32 cellular contexts compared by ENCODE assay signal in the genomic region with DNA sequence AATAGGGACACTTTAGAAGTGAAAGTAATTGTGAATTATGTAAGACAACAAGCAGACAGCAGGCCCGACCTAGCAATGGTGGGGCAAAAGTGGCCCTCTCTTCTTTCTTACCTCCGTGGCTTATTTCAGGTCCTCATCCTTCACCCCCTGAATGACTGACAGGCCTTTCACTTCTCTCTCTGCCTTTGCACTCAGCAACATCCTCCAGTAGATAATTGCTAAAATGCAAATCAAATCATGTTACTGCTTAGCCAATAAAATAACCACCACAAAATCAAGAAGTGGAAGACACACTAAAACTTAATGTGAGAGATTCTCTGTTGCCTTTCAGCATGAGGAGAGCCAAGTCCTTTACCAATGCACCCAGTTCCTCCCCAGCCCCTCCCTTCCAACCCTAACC.
"Had no signal": no experiment of that assay in that cellular context is flagged by ENCODE, and none has a peak within 500 bp of the region (broad histone marks: within the 10 kb centered on the region; RNA-seq: fewer than 3 reads in every experiment).

No MANE protein-coding gene starts in this region.

- H3K4me1 ChIP-seq: adrenal gland, SJCRH30 had no signal

- H3K27me3 ChIP-seq: adrenal gland, SJCRH30 had no signal

- H3K4me3 Mint-ChIP-seq: activated CD4-positive, alpha-beta T cell treated with anti-CD3 and anti-CD28 coated beads, Interleukin-2, amount 10 ng/mL, durations not matched to agents 24 days and 14 days; activated naive CD4-positive, alpha-beta T cell treated with anti-CD3 and anti-CD28 coated beads for 36 hours; activated T-cell treated with anti-CD3 and anti-CD28 coated beads, Interleukin-2, amount 50 U/mL, for 4 hours; activated T-helper 1 cell treated with anti-CD3 and anti-CD28 coated beads, Interleukin-12 subunit alpha, Interleukin-12 subunit beta, Interleukin-2, Interleukin-4 antibody, amounts not matched to agents 30 ng/mL and 10 ng/mL and 1 ng/mL, durations not matched to agents 14 hours and 24 hours and 36 hours; brain; IgD-negative memory B cell had no signal

- H3K9me3 ChIP-seq: adrenal gland, SJCRH30 had no signal

- H3K36me3 ChIP-seq: adrenal gland, SJCRH30 had no signal

- H3K27ac Mint-ChIP-seq: activated CD4-positive, alpha-beta T cell treated with anti-CD3 and anti-CD28 coated beads, Interleukin-2, amount 10 ng/mL, durations not matched to agents 24 days and 14 days; activated naive CD4-positive, alpha-beta T cell treated with anti-CD3 and anti-CD28 coated beads for 36 hours; activated naive CD4-positive, alpha-beta T cell treated with anti-CD3 and anti-CD28 coated beads, Interleukin-2, amount 50 U/mL, for 72 hours; activated T-helper 1 cell treated with anti-CD3 and anti-CD28 coated beads, Interleukin-12 subunit alpha, Interleukin-12 subunit beta, Interleukin-2, Interleukin-4 antibody, amounts not matched to agents 30 ng/mL and 10 ng/mL and 1 ng/mL, durations not matched to agents 14 hours and 24 hours and 36 hours; brain; IgD-negative memory B cell had no signal

- H3K4me3 ChIP-seq: adrenal gland, SJCRH30, SK-N-MC had no signal

- H3K9me3 Mint-ChIP-seq: activated CD4-positive, alpha-beta T cell treated with anti-CD3 and anti-CD28 coated beads, Interleukin-2, amount 10 ng/mL, durations not matched to agents 24 days and 14 days; activated naive CD4-positive, alpha-beta T cell treated with anti-CD3 and anti-CD28 coated beads for 36 hours; activated T-cell treated with anti-CD3 and anti-CD28 coated beads, Interleukin-2, amount 50 U/mL, for 4 hours; activated T-helper 1 cell treated with anti-CD3 and anti-CD28 coated beads, Interleukin-12 subunit alpha, Interleukin-12 subunit beta, Interleukin-2, Interleukin-4 antibody, amounts not matched to agents 30 ng/mL and 10 ng/mL and 1 ng/mL, durations not matched to agents 14 hours and 24 hours and 36 hours had no signal

- H3K36me3 Mint-ChIP-seq: activated naive CD4-positive, alpha-beta T cell treated with anti-CD3 and anti-CD28 coated beads, Interleukin-2, amount 50 U/mL, for 72 hours; brain had no signal

- ATAC-seq: activated naive CD4-positive, alpha-beta T cell treated with anti-CD3 and anti-CD28 coated beads, Interleukin-2, amount 50 U/mL, for 72 hours; activated T-cell treated with anti-CD3 and anti-CD28 coated beads, Interleukin-2, amount 50 U/mL, for 4 hours had no signal

- H3K4me1 Mint-ChIP-seq: activated CD4-positive, alpha-beta T cell treated with anti-CD3 and anti-CD28 coated beads, Interleukin-2, amount 10 ng/mL, durations not matched to agents 24 days and 14 days; IgD-negative memory B cell had no signal

- H3K27ac ChIP-seq: adrenal gland, SJCRH30, SK-N-MC had no signal

- DNase-seq: activated CD4-positive, alpha-beta T cell treated with anti-CD3 and anti-CD28 coated beads, Interleukin-2, amount 10 ng/mL, durations not matched to agents 24 days and 14 days; activated CD4-positive, alpha-beta T cell treated with anti-CD3 and anti-CD28 coated beads, Interleukin-2, amount 50 U/mL, for 4 hours; activated CD8-positive, alpha-beta memory T cell treated with anti-CD3 and anti-CD28 coated beads, Interleukin-2, amount 50 U/mL, for 4 hours; activated gamma-delta T cell treated with Interleukin-2 at 50 U/mL for 16 hours; activated naive CD4-positive, alpha-beta T cell treated with anti-CD3 and anti-CD28 coated beads for 36 hours; activated T-cell treated with anti-CD3 and anti-CD28 coated beads for 4 hours; activated T-cell treated with anti-CD3 and anti-CD28 coated beads, Interleukin-2, amount 50 U/mL, for 4 hours; caudate nucleus; KG1; MM.1S; MV-4-11; NCI-H1092; NCI-H1417; NCI-H146; NCI-H187; NCI-H2029 treated with DMSO at 0.1 percent for 48 hours; NCI-H2107; NCI-H2171; NCI-H510A; NCI-H526; NCI-H748 treated with DMSO at 0.1 percent for 48 hours; NK-92 treated with Interleukin-12 subunit alpha and Interleukin-12 subunit beta, amount 100 ng/mL, for 24 hours; OCI-M1; SHP77; SJCRH30; T1000 had no signal
